In genomic region chr3:193708270-193708669, GRCh38 we compare ENCODE assay signal across 23 cellular contexts.
"Had no signal": no experiment of that assay in that cellular context is flagged by ENCODE, and none has a peak within 500 bp of the region (broad histone marks: within the 10 kb centered on the region; RNA-seq: fewer than 3 reads in every experiment).

No MANE protein-coding gene starts in this region.

- H3K4me1 ChIP-seq: lower lobe of right lung, pancreas, suprapubic skin, upper lobe of right lung had no signal

- ATAC-seq: left lobe of liver; lower lobe of right lung; naive thymus-derived CD4-positive, alpha-beta T cell; natural killer cell treated with Interleukin-12 subunit alpha and Interleukin-12 subunit beta and Interleukin-15 and Interleukin-18, amount 100 ng/mL, for 72 hours; pancreas; right lobe of liver; stimulated activated effector memory CD8-positive, alpha-beta T cell treated with anti-CD3 and anti-CD28 coated beads, Interleukin-12 subunit alpha, Interleukin-12 subunit beta, amount 100 ng/mL, for 72 hours; upper lobe of right lung had no signal

- H3K4me2 ChIP-seq: hepatocyte had no signal

- H3K9me3 ChIP-seq: heart right ventricle, lower lobe of right lung, pancreas, psoas muscle, right lobe of liver, suprapubic skin, thoracic aorta, tibial artery, upper lobe of right lung had no signal

- H3K36me3 ChIP-seq: heart right ventricle, lower lobe of right lung, pancreas, right lobe of liver, suprapubic skin, thoracic aorta, tibial artery, upper lobe of right lung had no signal

- H3K4me3 ChIP-seq: heart right ventricle, hepatocyte, lower lobe of right lung, pancreas, psoas muscle, right lobe of liver, skin epidermis, suprapubic skin, thoracic aorta, tibial artery, upper lobe of right lung had no signal

- H3K27ac ChIP-seq: heart right ventricle, hepatocyte, lower lobe of right lung, pancreas, psoas muscle, right lobe of liver, skin epidermis, suprapubic skin, thoracic aorta, tibial artery, upper lobe of right lung had no signal

- H2AFZ ChIP-seq: hepatocyte had no signal

- H3K79me2 ChIP-seq: hepatocyte had no signal

- DNase-seq: heart right ventricle; islet precursor cell; lower lobe of right lung; mammary epithelial cell; mesendoderm; naive thymus-derived CD4-positive, alpha-beta T cell; nucleus accumbens; pancreas; posterior cingulate gyrus; psoas muscle; right lobe of liver; stimulated activated CD4-positive, alpha-beta T cell treated with anti-CD3 and anti-CD28 coated beads, Interleukin-4, amount 100 ng/mL, for 24 hours; stimulated activated naive CD4-positive, alpha-beta T cell; tibial artery; trophoblast cell; upper lobe of right lung had no signal

- H3K27me3 ChIP-seq: heart right ventricle, hepatocyte, pancreas, right lobe of liver, suprapubic skin, tibial artery, upper lobe of right lung had no signal
